In the genomic region with DNA sequence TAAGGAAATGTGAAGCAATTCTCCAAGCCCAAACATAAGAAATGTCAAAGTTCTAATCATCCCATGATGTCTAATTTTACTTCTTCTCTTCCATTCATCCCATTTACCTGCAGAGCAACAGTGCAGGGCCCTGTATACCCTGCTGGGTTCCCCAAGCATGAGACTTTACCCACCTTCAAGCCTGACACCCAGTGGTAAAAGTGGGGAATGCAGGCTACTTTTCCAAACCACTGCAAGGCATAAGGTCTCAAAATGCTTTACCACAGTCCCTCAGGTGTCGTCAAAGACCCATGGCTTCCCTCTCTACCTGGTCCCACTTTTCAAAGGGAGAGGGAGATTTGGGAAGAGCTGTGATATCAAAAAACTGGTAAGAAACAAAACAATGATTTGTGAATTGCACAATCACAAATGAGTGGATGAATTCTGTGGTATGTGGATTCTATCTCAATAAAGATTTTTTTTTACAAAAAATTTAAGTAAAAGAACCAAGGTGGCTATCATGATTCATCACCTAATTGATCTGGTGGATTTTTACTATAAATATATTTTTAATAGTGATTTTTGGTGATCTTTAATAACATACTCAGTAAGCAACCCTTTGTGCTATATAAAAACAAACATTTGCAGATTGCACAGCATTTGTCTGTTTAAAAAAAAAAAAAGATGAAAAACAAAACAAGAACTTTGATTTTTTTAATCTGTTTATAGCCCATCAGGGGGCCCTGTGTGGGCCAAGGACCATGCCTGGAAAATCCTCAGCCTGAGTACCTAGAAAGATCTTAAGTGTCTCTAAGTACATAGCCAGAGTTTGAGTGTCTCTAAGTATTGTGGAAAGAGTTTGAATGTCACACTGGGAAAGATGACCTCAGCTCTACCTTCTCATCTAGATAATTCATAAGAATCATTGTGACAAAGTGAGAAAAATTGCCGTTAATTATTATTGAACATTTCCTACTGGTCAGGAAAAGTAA, we compare ENCODE assay signal across 9 cellular contexts.
DNase-seq lines count a peak whose midpoint lies in the region; ATAC-seq and TF ChIP-seq lines count a peak whose summit lies in the region.
"Had no signal": no experiment of that assay in that cellular context is flagged by ENCODE, and none has a peak within 500 bp of the region (broad histone marks: within the 10 kb centered on the region; RNA-seq: fewer than 3 reads in every experiment).

No MANE protein-coding gene starts in this region.

- H3F3A ChIP-seq in GM23338 (replicated peaks; ENCODE audit: low read depth), result no peaks in the 10 kb centered on the region

- H4K20me1 ChIP-seq in GM23338 (replicated peaks; ENCODE audit: insufficient read depth) (no peaks in the 10 kb centered on the region), hepatocyte (ENCODE audit: insufficient read depth, poor library complexity, severe bottlenecking) (no peaks in the 10 kb centered on the region)

- peaks cover 13% of the 10 kb centered on the region; the same call in 1 of the 2 replicates for H3K4me1 ChIP-seq in GM23338 (ENCODE audit: insufficient read depth)
- peaks cover 21% of the 10 kb centered on the region for H3K4me1 ChIP-seq in hepatocyte (ENCODE audit: insufficient read depth)
- peaks cover 0 to 8% (median 2%) of the 10 kb centered on the region in 6 donors for H3K4me1 ChIP-seq in spleen
- H3K4me1 ChIP-seq: SJSA1 had no signal

- H3K9me2 ChIP-seq in GM23338 (ENCODE audit: insufficient read depth), result no peaks in the 10 kb centered on the region
- no peaks in the 10 kb centered on the region for H3K9me2 ChIP-seq in hepatocyte (replicated peaks; ENCODE audit: insufficient read depth)

- ATAC-seq in GM23338 (peak; percentile 96), HG03095 (IDR thresholded peaks at IDR 0.05; ENCODE audit: unreplicated experiment) (no peak), GM21723 (IDR thresholded peaks at IDR 0.05; ENCODE audit: unreplicated experiment) (no peak)

- H3K27me3 ChIP-seq in GM23338 (ENCODE audit: insufficient read depth), result no peaks in the 10 kb centered on the region
- no peaks in the 10 kb centered on the region for H3K27me3 ChIP-seq in hepatocyte
- peaks cover 0 to 23% (median 0%) of the 10 kb centered on the region in 7 donors for H3K27me3 ChIP-seq in spleen (replicated peaks in 1 of 7)

- no peak overlapping the region for H2AFZ ChIP-seq in GM23338
- no peak overlapping the region for H2AFZ ChIP-seq in hepatocyte

- H3K27ac ChIP-seq in GM23338 (ENCODE audit: low read depth), result no peak overlapping the region
- peak overlapping the region; percentile 96 for H3K27ac ChIP-seq in hepatocyte
- no peak overlapping the region for H3K27ac ChIP-seq in spleen
- H3K27ac ChIP-seq: SJSA1 had no signal

- TF ChIP-seq CTCF in GM23338 (conservative IDR thresholded peaks at IDR 0.05; ENCODE audit: low read depth in 2 of 2) (peak; percentile 81 to 84), hepatocyte (IDR thresholded peaks at IDR 0.05; ENCODE audit: poor library complexity) (peak; percentile 73), spleen (IDR thresholded peaks at IDR 0.05 in 8 of 11, conservative IDR thresholded peaks at IDR 0.05 in 3 of 11) (peak; percentile 17 to 81 (median 61))

- intact Hi-C loops in activated naive CD4-positive, alpha-beta T cell treated with anti-CD3 and anti-CD28 coated beads for 36 hours (cut with micrococcal nuclease), result loop anchor here (2.0 kb wide), 1 partner anchor 221 kb away; no protein-coding TSS in a partner anchor
- intact Hi-C loops in spleen (cut with DNase I; ENCODE audit: low total_unique reads), result no loop called here

- TF ChIP-seq POLR2A in spleen (IDR thresholded peaks at IDR 0.05), result no peak

- H3K9me3 ChIP-seq in hepatocyte (ENCODE audit: low read depth) (no peaks in the 10 kb centered on the region), spleen (peaks cover 0 to 13% (median 0%) of the 10 kb centered on the region in 8 donors)
- H3K9me3 ChIP-seq: SJSA1 had no signal

- H3K4me1 Mint-ChIP-seq in GM23338, result peaks cover 15% of the 10 kb centered on the region
- H3K4me1 Mint-ChIP-seq in activated naive CD4-positive, alpha-beta T cell treated with anti-CD3 and anti-CD28 coated beads for 36 hours (ENCODE audit: low read depth), result peaks cover 10% of the 10 kb centered on the region

- DNase-seq in CMK (ENCODE audit: low read depth), result peak; percentile 35
- peak; percentile 90 for DNase-seq in GM23338 (ENCODE audit: low spot score)
- peak; percentile 9 for DNase-seq in NCI-H82 treated with DMSO at 0.1 percent for 48 hours (lab: John Stamatoyannopoulos, UW; ENCODE audit: unreplicated experiment)
- DNase-seq in activated naive CD4-positive, alpha-beta T cell treated with anti-CD3 and anti-CD28 coated beads for 36 hours, result peak; percentile 76
- peak; percentile 74 for DNase-seq in hepatocyte (ENCODE audit: low spot score)
- DNase-seq in spleen, result no peak

- no peak overlapping the region for H3K4me3 Mint-ChIP-seq in GM23338
- no peak overlapping the region for H3K4me3 Mint-ChIP-seq in activated naive CD4-positive, alpha-beta T cell treated with anti-CD3 and anti-CD28 coated beads for 36 hours

- 50% methylated on average over 2 of the region's 2 CpGs for WGBS in hepatocyte (ENCODE audit: low lambda C conversion rate, missing lambda C conversion rate)
- 47 to 51% (median 51%) methylated on average over 2 of the region's 2 CpGs for WGBS in spleen, 5 donors

- H3K4me2 ChIP-seq in GM23338, result no peak overlapping the region
- peak overlapping the region; percentile 11 for H3K4me2 ChIP-seq in hepatocyte

- H3K36me3 Mint-ChIP-seq in GM23338 (ENCODE audit: low read depth), result peaks cover 11% of the 10 kb centered on the region; the same call in 2 of the 3 replicates
- no peaks in the 10 kb centered on the region for H3K36me3 Mint-ChIP-seq in activated naive CD4-positive, alpha-beta T cell treated with anti-CD3 and anti-CD28 coated beads for 36 hours (ENCODE audit: low read depth)

- H3K36me3 ChIP-seq in GM23338 (ENCODE audit: insufficient read depth), result no peaks in the 10 kb centered on the region
- no peaks in the 10 kb centered on the region for H3K36me3 ChIP-seq in hepatocyte (replicated peaks; ENCODE audit: insufficient read depth, low read depth)
- H3K36me3 ChIP-seq in spleen, result no peaks in the 10 kb centered on the region
- H3K36me3 ChIP-seq: SJSA1 had no signal

- H3K27ac Mint-ChIP-seq in GM23338, result no peak overlapping the region
- no peak overlapping the region for H3K27ac Mint-ChIP-seq in activated naive CD4-positive, alpha-beta T cell treated with anti-CD3 and anti-CD28 coated beads for 36 hours

- no peaks in the 10 kb centered on the region for H3K27me3 Mint-ChIP-seq in GM23338 (ENCODE audit: insufficient read depth, low read depth, poor library complexity)
- peaks cover 10% of the 10 kb centered on the region for H3K27me3 Mint-ChIP-seq in activated naive CD4-positive, alpha-beta T cell treated with anti-CD3 and anti-CD28 coated beads for 36 hours (ENCODE audit: low read depth)

- CTCF ChIA-PET in activated naive CD4-positive, alpha-beta T cell treated with anti-CD3 and anti-CD28 coated beads for 36 hours (lab: Charles Lee), result interaction anchor here (0.7 kb wide), 2 partner anchors 259 to 624 kb away, joined by 4 to 6 read pairs; no protein-coding TSS in a partner anchor

- no peak overlapping the region for H3K4me3 ChIP-seq in GM23338
- H3K4me3 ChIP-seq in hepatocyte, result no peak overlapping the region
- H3K4me3 ChIP-seq in spleen, result no peak overlapping the region
- H3K4me3 ChIP-seq: SJSA1 had no signal

- peaks cover 27% of the 10 kb centered on the region for H3K9me3 Mint-ChIP-seq in GM23338
- H3K9me3 Mint-ChIP-seq in activated naive CD4-positive, alpha-beta T cell treated with anti-CD3 and anti-CD28 coated beads for 36 hours, result peaks cover 2% of the 10 kb centered on the region

- H3K79me2 ChIP-seq in GM23338 (replicated peaks; ENCODE audit: insufficient read depth), result no peaks in the 10 kb centered on the region
- H3K79me2 ChIP-seq in hepatocyte, result no peaks in the 10 kb centered on the region

TF ChIP-seq in GM23338, 12 proteins besides CTCF, POLR2A, EP300 and RAD21 (continues in another document):
- TF ChIP-seq, protein P1, sequence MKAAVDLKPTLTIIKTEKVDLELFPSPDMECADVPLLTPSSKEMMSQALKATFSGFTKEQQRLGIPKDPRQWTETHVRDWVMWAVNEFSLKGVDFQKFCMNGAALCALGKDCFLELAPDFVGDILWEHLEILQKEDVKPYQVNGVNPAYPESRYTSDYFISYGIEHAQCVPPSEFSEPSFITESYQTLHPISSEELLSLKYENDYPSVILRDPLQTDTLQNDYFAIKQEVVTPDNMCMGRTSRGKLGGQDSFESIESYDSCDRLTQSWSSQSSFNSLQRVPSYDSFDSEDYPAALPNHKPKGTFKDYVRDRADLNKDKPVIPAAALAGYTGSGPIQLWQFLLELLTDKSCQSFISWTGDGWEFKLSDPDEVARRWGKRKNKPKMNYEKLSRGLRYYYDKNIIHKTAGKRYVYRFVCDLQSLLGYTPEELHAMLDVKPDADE (IDR thresholded peaks at IDR 0.05), result no peak
- TF ChIP-seq EZH2phosphoT487 (IDR thresholded peaks at IDR 0.05; ENCODE audit: unreplicated experiment) (no peak), ZNF114 (CRISPR knock-in tag; IDR thresholded peaks at IDR 0.05) (no peak), EZH2 (IDR thresholded peaks at IDR 0.05; ENCODE audit: low read depth, unreplicated experiment) (no peak), JUNB (IDR thresholded peaks at IDR 0.05; ENCODE audit: unreplicated experiment) (no peak), STAT1 (IDR thresholded peaks at IDR 0.05; ENCODE audit: unreplicated experiment) (no peak), POLR2AphosphoS5 (IDR thresholded peaks at IDR 0.05; ENCODE audit: low read depth) (no peak)
